Comparison of ENCODE assay signal across 8 cellular contexts in genomic region chr15:63277044-63277892, GRCh38. TPM values are rescaled to one million over a fixed set of nuclear protein-coding genes. Genes with fewer than 3 reads are reported as not detected.
DNase-seq lines count a peak whose midpoint lies in the region; ATAC-seq and TF ChIP-seq lines count a peak whose summit lies in the region.

Gene APH1B (plus strand): TSS chr15:63277605. CDS start chr15:63277624, 19 bp downstream.

- TF ChIP-seq CTCF in liver (IDR thresholded peaks at IDR 0.05; ENCODE audit: low read depth, low read length, missing input control) = no peak

- ATAC-seq in GM18520 (IDR thresholded peaks at IDR 0.05; ENCODE audit: unreplicated experiment) (peak; percentile 45), HG03103 (IDR thresholded peaks at IDR 0.05; ENCODE audit: low read depth, unreplicated experiment) (peak; percentile 70)

- peak within 1 kb of the TSS; percentile 34 to 60 for H3K27ac ChIP-seq in liver (ENCODE audit: low read depth in 1 of 2, low read length in 2 of 2)

- H3K9ac ChIP-seq in liver (ENCODE audit: low read depth in 1 of 2, low read length in 2 of 2) = peak within 1 kb of the TSS; percentile 16 to 66

- H3K4me3 ChIP-seq in liver (ENCODE audit: low read depth in 1 of 3, low read length in 3 of 3) = peak within 1 kb of the TSS; percentile 62 to 83 (median 80)

- no peaks in the 10 kb centered on the region for H3K27me3 ChIP-seq in liver (ENCODE audit: control insufficient read depth in 4 of 4, insufficient read depth in 4 of 4, low read length in 3 of 4)

- no peaks in the 10 kb centered on the region for H3K9me3 ChIP-seq in liver (ENCODE audit: control insufficient read depth in 4 of 4, low read length in 3 of 4)

- peaks cover 0 to 10% (median 3%) of the 10 kb centered on the region in 4 donors for H3K4me1 ChIP-seq in liver (ENCODE audit: control insufficient read depth in 4 of 4, insufficient read depth in 4 of 4, low read length in 3 of 4)

- TF ChIP-seq RAD21 in liver (IDR thresholded peaks at IDR 0.05) = peak; percentile 14 to 48

- peak; percentile 33 for DNase-seq in 8988T
- DNase-seq in NCI-H524 (lab: John Stamatoyannopoulos, UW) = peak; percentile 77 to 80
- DNase-seq in activated CD4-positive, alpha-beta T cell treated with anti-CD3 and anti-CD28 coated beads, Interleukin-2, amount 50 U/mL, for 1 hour = peak; percentile 75
- DNase-seq in dermis blood vessel endothelial cell = peak; percentile 78
- DNase-seq in stimulated activated CD4-positive, alpha-beta T cell treated with anti-CD3 and anti-CD28 coated beads, Interleukin-4, amount 100 ng/mL, for 4 hours = peak; percentile 73 to 74

- 1% methylated on average over 99 of the region's 102 CpGs for WGBS in liver

- no peaks in the 10 kb centered on the region for H3K36me3 ChIP-seq in liver (ENCODE audit: control insufficient read depth in 4 of 4, insufficient read depth in 3 of 4, low read depth in 1 of 4, low read length in 3 of 4)

TF ChIP-seq in liver, 16 proteins besides CTCF, POLR2A, EP300 and RAD21:
- TF ChIP-seq MAX (IDR thresholded peaks at IDR 0.05) (no peak), GABPA (IDR thresholded peaks at IDR 0.05 in 1 of 2, conservative IDR thresholded peaks at IDR 0.05 in 1 of 2) (no peak), FOXA2 (IDR thresholded peaks at IDR 0.05) (no peak), REST (IDR thresholded peaks at IDR 0.05) (no peak), SP1 (IDR thresholded peaks at IDR 0.05) (no peak), NR2F2 (IDR thresholded peaks at IDR 0.05) (no peak), YY1 (IDR thresholded peaks at IDR 0.05) (no peak), FOXA1 (IDR thresholded peaks at IDR 0.05) (no peak), RXRA (IDR thresholded peaks at IDR 0.05) (no peak), EGR1 (IDR thresholded peaks at IDR 0.05; ENCODE audit: low read depth in 2 of 2) (no peak)
- TF ChIP-seq, protein P1, sequence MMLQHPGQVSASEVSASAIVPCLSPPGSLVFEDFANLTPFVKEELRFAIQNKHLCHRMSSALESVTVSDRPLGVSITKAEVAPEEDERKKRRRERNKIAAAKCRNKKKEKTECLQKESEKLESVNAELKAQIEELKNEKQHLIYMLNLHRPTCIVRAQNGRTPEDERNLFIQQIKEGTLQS (IDR thresholded peaks at IDR 0.05) = no peak
- TF ChIP-seq, protein P2, sequence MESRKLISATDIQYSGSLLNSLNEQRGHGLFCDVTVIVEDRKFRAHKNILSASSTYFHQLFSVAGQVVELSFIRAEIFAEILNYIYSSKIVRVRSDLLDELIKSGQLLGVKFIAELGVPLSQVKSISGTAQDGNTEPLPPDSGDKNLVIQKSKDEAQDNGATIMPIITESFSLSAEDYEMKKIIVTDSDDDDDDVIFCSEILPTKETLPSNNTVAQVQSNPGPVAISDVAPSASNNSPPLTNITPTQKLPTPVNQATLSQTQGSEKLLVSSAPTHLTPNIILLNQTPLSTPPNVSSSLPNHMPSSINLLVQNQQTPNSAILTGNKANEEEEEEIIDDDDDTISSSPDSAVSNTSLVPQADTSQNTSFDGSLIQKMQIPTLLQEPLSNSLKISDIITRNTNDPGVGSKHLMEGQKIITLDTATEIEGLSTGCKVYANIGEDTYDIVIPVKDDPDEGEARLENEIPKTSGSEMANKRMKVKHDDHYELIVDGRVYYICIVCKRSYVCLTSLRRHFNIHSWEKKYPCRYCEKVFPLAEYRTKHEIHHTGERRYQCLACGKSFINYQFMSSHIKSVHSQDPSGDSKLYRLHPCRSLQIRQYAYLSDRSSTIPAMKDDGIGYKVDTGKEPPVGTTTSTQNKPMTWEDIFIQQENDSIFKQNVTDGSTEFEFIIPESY (IDR thresholded peaks at IDR 0.05) = no peak
TF ChIP-seq in liver: peak in this region for 0.

RNA-seq across cellular contexts. Expression of gene APH1B, which starts in this region (rescaled TPM):
- 24.2 and 28.2 TPM in 2 replicates for total RNA-seq in dermis blood vessel endothelial cell
- 10 to 100 TPM in 1 of 2 donors, 1 to 10 TPM in 1; 2.5 to 10.6 TPM for total RNA-seq in liver
- polyA plus RNA-seq in liver = 1 to 10 TPM; 2.0 to 6.7 TPM

Comparison
In these comparisons a context has a peak if more than half of its experiments do, and no peak if none do; other contexts are left out.
1. Peak in every context shown above with its lines: DNase-seq, ATAC-seq, H3K4me3 ChIP-seq and H3K27ac ChIP-seq.